ENCODE assay signal across 8 cellular contexts in the genomic region with DNA sequence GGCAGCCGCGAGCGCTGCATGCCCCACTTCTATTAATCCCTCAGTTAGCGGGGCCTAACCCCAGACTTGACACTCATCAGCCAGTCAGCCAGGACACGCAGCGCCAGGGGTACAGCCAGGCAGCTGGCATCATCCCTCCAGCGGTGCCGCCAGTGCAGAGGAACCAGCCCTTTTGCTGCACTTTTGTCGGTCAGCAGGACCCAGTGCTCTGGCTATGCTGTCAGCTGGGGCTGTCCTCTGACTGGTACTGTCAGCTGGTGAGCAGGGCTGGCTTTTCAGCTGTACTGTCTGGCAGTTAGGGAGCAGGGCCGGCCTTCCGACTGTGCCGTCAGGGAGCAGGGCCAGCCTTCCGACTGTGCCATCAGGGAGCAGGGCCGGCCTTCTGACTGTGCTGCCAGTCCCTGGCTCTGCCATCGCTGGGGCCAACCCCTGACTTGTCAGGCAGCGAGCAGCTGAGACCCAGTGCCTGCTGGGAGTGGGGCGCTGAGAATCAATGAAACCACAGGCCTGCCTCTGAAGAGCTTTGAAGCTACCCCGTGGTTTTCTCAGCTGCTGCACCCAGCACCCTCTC.
DNase-seq lines count a peak whose midpoint lies in the region; TF ChIP-seq lines count a peak whose summit lies in the region.
"Had no signal": no experiment of that assay in that cellular context is flagged by ENCODE, and none has a peak within 500 bp of the region (broad histone marks: within the 10 kb centered on the region; RNA-seq: fewer than 3 reads in every experiment).

No MANE protein-coding gene starts in this region.

- H3K4me1 Mint-ChIP-seq in stimulated activated naive CD8-positive, alpha-beta T cell treated with anti-CD3 and anti-CD28 coated beads, Interleukin-15, Interleukin-2, amounts not matched to agents 100 ng/mL and 50 ng/mL, for 24 hours (ENCODE audit: low read depth): peaks cover 88% of the 10 kb centered on the region

- peak overlapping the region; percentile 84 for H3K4me3 Mint-ChIP-seq in stimulated activated naive CD8-positive, alpha-beta T cell treated with anti-CD3 and anti-CD28 coated beads, Interleukin-15, Interleukin-2, amounts not matched to agents 100 ng/mL and 50 ng/mL, for 24 hours
- H3K4me3 Mint-ChIP-seq: naive B cell had no signal

- DNase-seq in T-helper 2 cell (peak; percentile 44 to 99 (median 75)), activated gamma-delta T cell treated with Interleukin-2 at 50 U/mL for 16 hours (peak; percentile 91), mucosa of gallbladder (ENCODE audit: low spot score) (peak; percentile 37), GM13976 (ENCODE audit: low spot score) (no peak), DMS79 treated with DMSO at 0.1 percent for 48 hours (lab: John Stamatoyannopoulos, UW) (no peak), NCI-H2081 treated with DMSO at 0.1 percent for 48 hours (lab: John Stamatoyannopoulos, UW) (no peak)
- DNase-seq: naive B cell had no signal

- H3K9me3 Mint-ChIP-seq in stimulated activated naive CD8-positive, alpha-beta T cell treated with anti-CD3 and anti-CD28 coated beads, Interleukin-15, Interleukin-2, amounts not matched to agents 100 ng/mL and 50 ng/mL, for 24 hours: no peaks in the 10 kb centered on the region

- H3K36me3 Mint-ChIP-seq in stimulated activated naive CD8-positive, alpha-beta T cell treated with anti-CD3 and anti-CD28 coated beads, Interleukin-15, Interleukin-2, amounts not matched to agents 100 ng/mL and 50 ng/mL, for 24 hours (ENCODE audit: low read depth): no peaks in the 10 kb centered on the region
- H3K36me3 Mint-ChIP-seq: naive B cell had no signal

- TF ChIP-seq CTCF in GM13976 (IDR thresholded peaks at IDR 0.05; ENCODE audit: borderline replicate concordance, control extremely low read depth, extremely low read depth, insufficient read depth, missing control alignments): no peak

- peak overlapping the region; percentile 90 for H3K27ac Mint-ChIP-seq in stimulated activated naive CD8-positive, alpha-beta T cell treated with anti-CD3 and anti-CD28 coated beads, Interleukin-15, Interleukin-2, amounts not matched to agents 100 ng/mL and 50 ng/mL, for 24 hours

- H3K27me3 Mint-ChIP-seq in stimulated activated naive CD8-positive, alpha-beta T cell treated with anti-CD3 and anti-CD28 coated beads, Interleukin-15, Interleukin-2, amounts not matched to agents 100 ng/mL and 50 ng/mL, for 24 hours: no peaks in the 10 kb centered on the region

- in situ Hi-C loops in GM13976 (cut with MboI; ENCODE audit: low sequenced_read_pairs, unreplicated experiment): no loop called here

Comparison
In these comparisons a context has a peak if more than half of its experiments do, and no peak if none do; other contexts are left out.
1. DNase-seq: peak in T-helper 2 cell (5 of 5), activated gamma-delta T cell treated with Interleukin-2 at 50 U/mL for 16 hours (single experiment) and mucosa of gallbladder (single experiment); none in GM13976 (single experiment), DMS79 treated with DMSO at 0.1 percent for 48 hours (single experiment) and NCI-H2081 treated with DMSO at 0.1 percent for 48 hours (single experiment).